In genomic region chr6:107458687-107459282, GRCh38 we compare ENCODE assay signal across 8 cellular contexts. TPM values are rescaled to one million over a fixed set of nuclear protein-coding genes. Genes with fewer than 3 reads are reported as not detected.
DNase-seq lines count a peak whose midpoint lies in the region.

No MANE protein-coding gene starts in this region.

- H2BK5ac ChIP-seq in mesendoderm (ENCODE audit: low read length), result no peak overlapping the region

- DNase-seq in NCI-H1417 (lab: John Stamatoyannopoulos, UW), result peak; percentile 62 to 79 (median 67)
- no peak for DNase-seq in NCI-H1417 treated with DMSO at 0.1 percent for 48 hours (lab: John Stamatoyannopoulos, UW)
- peak; percentile 58 for DNase-seq in GM23248
- DNase-seq in Karpas-422, result peak; percentile 74
- peak; percentile 47 for DNase-seq in UCSD-AML1 (lab: John Stamatoyannopoulos, UW; ENCODE audit: unreplicated experiment)
- peak; percentile 46 for DNase-seq in mesendoderm

- peaks cover 2% of the 10 kb centered on the region for H3K79me1 ChIP-seq in mesendoderm (ENCODE audit: low read length)

- H2BK120ac ChIP-seq in mesendoderm (ENCODE audit: low read depth, low read length), result no peak overlapping the region

- peak overlapping the region; percentile 88 for H3K9ac ChIP-seq in GM23248
- H3K9ac ChIP-seq in Karpas-422 (ENCODE audit: low read length), result peak overlapping the region; percentile 81
- H3K9ac ChIP-seq in mesendoderm (ENCODE audit: low read length), result peak overlapping the region; percentile 88

- no peak overlapping the region for H3K23ac ChIP-seq in mesendoderm (ENCODE audit: low read length)

- no peak overlapping the region for H4K8ac ChIP-seq in mesendoderm (ENCODE audit: low read depth, low read length)

- H3K9me2 ChIP-seq in GM23248 (ENCODE audit: insufficient read depth) (no peaks in the 10 kb centered on the region), Karpas-422 (replicated peaks; ENCODE audit: insufficient read depth, low read length) (no peaks in the 10 kb centered on the region)

- 1% methylated on average over 29 of the region's 29 CpGs for WGBS in GM23248 (ENCODE audit: low coverage in 1 of 2, low lambda C conversion rate in 2 of 2, missing lambda C conversion rate in 2 of 2), 2 experiments
- 3 to 5% methylated on average over 29 of the region's 29 CpGs for WGBS in ectodermal cell, 2 experiments
- WGBS in mesendoderm (ENCODE audit: extremely low coverage, insufficient coverage, low lambda C conversion rate), result no CpG with 5 or more reads among the region's 29 CpGs
- WGBS in thymus, result under 1% methylated on average over 29 of the region's 29 CpGs

- H3K4me3 ChIP-seq in GM23248, result peak overlapping the region; percentile 89
- H3K4me3 ChIP-seq in Karpas-422 (ENCODE audit: low read length), result peak overlapping the region; percentile 96
- peak overlapping the region; percentile 85 for H3K4me3 ChIP-seq in ectodermal cell (ENCODE audit: insufficient read depth, low read depth, low read length)
- H3K4me3 ChIP-seq in mesendoderm (ENCODE audit: low read length), result peak overlapping the region; percentile 98
- H3K4me3 ChIP-seq in thymus (ENCODE audit: low read length), result peak overlapping the region; percentile 72

- peaks cover 50% of the 10 kb centered on the region for H3K79me2 ChIP-seq in GM23248 (ENCODE audit: insufficient read depth)
- H3K79me2 ChIP-seq in Karpas-422 (ENCODE audit: low read length), result peaks cover 47% of the 10 kb centered on the region
- no peaks in the 10 kb centered on the region for H3K79me2 ChIP-seq in mesendoderm (ENCODE audit: control insufficient read depth, insufficient read depth, low read length)

- no peaks in the 10 kb centered on the region for H4K20me1 ChIP-seq in GM23248 (ENCODE audit: insufficient read depth)
- no peaks in the 10 kb centered on the region for H4K20me1 ChIP-seq in Karpas-422 (ENCODE audit: insufficient read depth, low read depth, low read length)

- in situ Hi-C loops in GM23248 (cut with MboI), result no loop called here

- H3K4me1 ChIP-seq in GM23248 (ENCODE audit: insufficient read depth), result no peaks in the 10 kb centered on the region
- peaks cover 24% of the 10 kb centered on the region for H3K4me1 ChIP-seq in Karpas-422 (ENCODE audit: low read length)
- no peaks in the 10 kb centered on the region for H3K4me1 ChIP-seq in ectodermal cell (ENCODE audit: control insufficient read depth, insufficient read depth, low read length)
- H3K4me1 ChIP-seq in mesendoderm (ENCODE audit: control insufficient read depth, low read depth, low read length), result peaks cover 2% of the 10 kb centered on the region
- H3K4me1 ChIP-seq in thymus (ENCODE audit: control insufficient read depth, insufficient read depth, low read length), result peaks cover 3% of the 10 kb centered on the region

- H2AFZ ChIP-seq in GM23248, result peak overlapping the region; percentile 98
- peak overlapping the region; percentile 89 for H2AFZ ChIP-seq in Karpas-422 (ENCODE audit: low read length)

- H3K4me2 ChIP-seq in GM23248 (ENCODE audit: unreplicated experiment) (peak overlapping the region; percentile 78), Karpas-422 (ENCODE audit: low read depth, low read length, poor library complexity, severe bottlenecking) (peak overlapping the region; percentile 96), mesendoderm (ENCODE audit: low read length) (peak overlapping the region; percentile 65)

- peak overlapping the region; percentile 94 for H3K56ac ChIP-seq in mesendoderm (ENCODE audit: low read length)

- H3K9me3 ChIP-seq in GM23248 (ENCODE audit: low read depth) (no peaks in the 10 kb centered on the region), Karpas-422 (ENCODE audit: low read length) (no peaks in the 10 kb centered on the region), ectodermal cell (ENCODE audit: control insufficient read depth, low read length) (no peaks in the 10 kb centered on the region), thymus (ENCODE audit: control insufficient read depth) (no peaks in the 10 kb centered on the region)

- peak overlapping the region; percentile 20 for H3K18ac ChIP-seq in mesendoderm (ENCODE audit: low read length)

- peak overlapping the region; percentile 10 for H3K4ac ChIP-seq in mesendoderm (ENCODE audit: low read depth, low read length)

- H3K36me3 ChIP-seq in GM23248 (ENCODE audit: low read depth) (no peaks in the 10 kb centered on the region), Karpas-422 (ENCODE audit: insufficient read depth, low read length) (no peaks in the 10 kb centered on the region), ectodermal cell (ENCODE audit: control insufficient read depth, insufficient read depth, low read length) (no peaks in the 10 kb centered on the region), mesendoderm (ENCODE audit: control insufficient read depth, insufficient read depth, low read length) (no peaks in the 10 kb centered on the region), thymus (ENCODE audit: control insufficient read depth, insufficient read depth) (no peaks in the 10 kb centered on the region)

- no peak overlapping the region for H4K5ac ChIP-seq in mesendoderm (ENCODE audit: low read length)

- no peaks in the 10 kb centered on the region for H3F3A ChIP-seq in GM23248 (ENCODE audit: insufficient read depth)

- no peak overlapping the region for H2BK15ac ChIP-seq in mesendoderm (replicated peaks; ENCODE audit: low read depth)

- H3K27ac ChIP-seq in GM23248 (peak overlapping the region; percentile 65), Karpas-422 (ENCODE audit: low read length) (peak overlapping the region; percentile 84), ectodermal cell (ENCODE audit: insufficient read depth, low read depth, low read length, poor library complexity, severe bottlenecking) (peak overlapping the region; percentile 72), mesendoderm (ENCODE audit: low read depth, low read length) (peak overlapping the region; percentile 59), thymus (ENCODE audit: low read depth) (peak overlapping the region; percentile 97)

- H3K27me3 ChIP-seq in GM23248 (replicated peaks; ENCODE audit: insufficient read depth) (no peaks in the 10 kb centered on the region), Karpas-422 (ENCODE audit: low read length) (no peaks in the 10 kb centered on the region), ectodermal cell (ENCODE audit: control insufficient read depth, insufficient read depth, low read length, poor library complexity, severe bottlenecking) (peaks cover 11% of the 10 kb centered on the region), mesendoderm (ENCODE audit: insufficient read depth, low read length, poor library complexity) (no peaks in the 10 kb centered on the region), thymus (ENCODE audit: control insufficient read depth, insufficient read depth) (no peaks in the 10 kb centered on the region)

- H2AK5ac ChIP-seq in mesendoderm (ENCODE audit: low read length), result no peak overlapping the region

RNA-seq across cellular contexts. Expression of gene PDSS2, which starts 0.6 kb away (rescaled TPM):
- 10.3 and 12.5 TPM in 2 replicates for total RNA-seq in GM23248 (2014; rRNA removed; shearing (Covaris generic))
- polyA plus RNA-seq in GM23248 (2016; fragmentation: Nextera tagmentation; extraction: Ambion mirVana) (9.9 and 11.4 TPM in 2 replicates), thymus (9.8 TPM)
- total RNA-seq in Karpas-422 (2014; rRNA removed; shearing (Covaris generic); ENCODE audit: low replicate concordance), result 7.4 and 16.3 TPM in 2 replicates
- 11.5 TPM for polyA plus RNA-seq in ectodermal cell (2013, experiment 1 of 4)
- 10.6 TPM for polyA plus RNA-seq in ectodermal cell (2013, experiment 2 of 4)
- polyA plus RNA-seq in ectodermal cell (2013, experiment 3 of 4), result 11.1 TPM
- polyA plus RNA-seq in ectodermal cell (2013, experiment 4 of 4), result 11.9 TPM
- 7.5 TPM for polyA plus RNA-seq in mesendoderm (2013, experiment 1 of 2)
- polyA plus RNA-seq in mesendoderm (2013, experiment 2 of 2), result 7.7 TPM

RNA-seq across cellular contexts. Expression of gene SOBP, which starts 31.1 kb away (rescaled TPM):
- total RNA-seq in GM23248 (2014; rRNA removed; shearing (Covaris generic)), result 0.97 and 1.9 TPM in 2 replicates
- polyA plus RNA-seq in GM23248 (2016; fragmentation: Nextera tagmentation; extraction: Ambion mirVana) (0.38 and 0.39 TPM in 2 replicates), thymus (4.2 TPM)
- 16.1 and 17.8 TPM in 2 replicates for total RNA-seq in Karpas-422 (2014; rRNA removed; shearing (Covaris generic); ENCODE audit: low replicate concordance)
- polyA plus RNA-seq in ectodermal cell (2013, experiment 1 of 4), result 15.4 TPM
- polyA plus RNA-seq in ectodermal cell (2013, experiment 2 of 4), result 15.9 TPM
- 12.5 TPM for polyA plus RNA-seq in ectodermal cell (2013, experiment 3 of 4)
- 13.2 TPM for polyA plus RNA-seq in ectodermal cell (2013, experiment 4 of 4)
- 1.5 TPM for polyA plus RNA-seq in mesendoderm (2013, experiment 1 of 2)
- polyA plus RNA-seq in mesendoderm (2013, experiment 2 of 2), result 1.6 TPM
